1 cellular context compared by ENCODE assay signal in the genomic region with DNA sequence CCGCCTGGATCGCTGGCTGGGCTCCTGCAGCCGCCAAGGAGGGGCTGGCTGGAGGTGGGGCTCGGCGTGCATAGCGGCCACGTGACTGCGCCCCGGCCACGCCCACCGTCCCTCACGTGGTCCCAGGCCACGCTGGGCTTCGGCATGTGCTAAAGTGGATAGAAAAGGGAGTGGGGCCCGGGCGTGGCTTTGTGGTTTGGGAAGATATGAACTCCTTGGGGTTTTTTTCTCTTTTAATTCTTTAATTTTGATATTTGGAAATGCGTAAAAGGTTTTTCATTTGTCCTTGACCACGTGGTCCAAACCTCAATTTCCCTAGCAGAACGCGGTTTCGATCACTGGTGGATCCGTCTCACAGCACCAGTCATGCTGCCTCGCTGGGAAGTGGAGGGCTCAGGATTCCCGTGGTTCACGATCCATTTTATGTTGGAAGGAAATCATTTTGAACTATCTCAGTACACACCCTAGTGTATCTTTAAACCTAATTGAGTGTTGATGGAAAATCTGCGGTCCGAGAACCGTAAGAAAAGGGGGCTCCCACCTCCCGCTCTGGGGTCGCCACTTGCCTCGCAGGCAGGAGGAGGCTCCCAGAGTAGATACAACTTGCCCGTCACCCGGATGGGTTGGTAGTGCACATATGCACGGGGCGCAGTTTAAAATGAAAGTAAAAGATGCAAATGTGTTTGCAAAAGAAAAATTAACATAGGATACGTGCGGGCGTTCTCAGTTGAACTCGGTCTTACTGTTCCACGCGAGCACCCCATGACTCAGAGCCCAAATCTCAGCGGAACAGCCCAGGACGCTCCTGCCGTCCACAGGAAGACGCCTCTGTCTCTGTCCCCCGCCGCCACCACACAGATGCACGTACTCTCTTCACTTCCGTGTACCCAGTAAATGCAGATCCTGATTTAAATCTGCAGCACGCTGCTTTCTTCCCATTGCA.
TF ChIP-seq lines count a peak whose summit lies in the region.

No MANE protein-coding gene starts in this region.

TF ChIP-seq in IMR-90, 13 proteins besides CTCF, POLR2A, EP300 and RAD21 (continued from another document):
- TF ChIP-seq, protein P1, sequence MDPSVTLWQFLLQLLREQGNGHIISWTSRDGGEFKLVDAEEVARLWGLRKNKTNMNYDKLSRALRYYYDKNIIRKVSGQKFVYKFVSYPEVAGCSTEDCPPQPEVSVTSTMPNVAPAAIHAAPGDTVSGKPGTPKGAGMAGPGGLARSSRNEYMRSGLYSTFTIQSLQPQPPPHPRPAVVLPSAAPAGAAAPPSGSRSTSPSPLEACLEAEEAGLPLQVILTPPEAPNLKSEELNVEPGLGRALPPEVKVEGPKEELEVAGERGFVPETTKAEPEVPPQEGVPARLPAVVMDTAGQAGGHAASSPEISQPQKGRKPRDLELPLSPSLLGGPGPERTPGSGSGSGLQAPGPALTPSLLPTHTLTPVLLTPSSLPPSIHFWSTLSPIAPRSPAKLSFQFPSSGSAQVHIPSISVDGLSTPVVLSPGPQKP (IDR thresholded peaks at IDR 0.05; ENCODE audit: borderline replicate concordance, low read depth, low read length): no peak
